8 cellular contexts compared by ENCODE assay signal in the genomic region with DNA sequence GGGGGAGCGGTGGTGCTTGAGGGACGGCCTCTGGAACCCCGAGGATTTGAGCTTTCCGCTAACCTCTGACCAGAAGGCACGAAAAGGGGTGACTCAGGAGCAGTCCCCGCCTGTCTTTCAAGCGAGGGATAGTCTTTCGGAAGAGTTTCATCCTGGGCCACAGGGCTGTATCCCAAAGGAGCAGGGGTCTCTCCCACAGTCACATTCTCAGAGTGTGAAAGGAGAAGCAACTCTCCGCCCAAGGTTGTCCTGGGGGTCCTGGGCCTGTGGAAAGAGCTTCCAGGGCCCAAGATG. TPM values are rescaled to one million over a fixed set of nuclear protein-coding genes. Genes with fewer than 3 reads are reported as not detected.
DNase-seq lines count a peak whose midpoint lies in the region; ATAC-seq, FAIRE-seq and TF ChIP-seq lines count a peak whose summit lies in the region.

No MANE protein-coding gene starts in this region.

- peak overlapping the region; percentile 58 to 95 (median 92) for H3K4me3 Mint-ChIP-seq in CD8-positive, alpha-beta memory T cell

- no peak for TF ChIP-seq EP300 in ovary (IDR thresholded peaks at IDR 0.05)

- H3K27me3 ChIP-seq in CD8-positive, alpha-beta memory T cell (ENCODE audit: insufficient read depth, low read length, poor library complexity, severe bottlenecking) = no peaks in the 10 kb centered on the region
- H3K27me3 ChIP-seq in Peyer's patch (no peaks in the 10 kb centered on the region), ovary (no peaks in the 10 kb centered on the region)

- ATAC-seq in GM21529 (IDR thresholded peaks at IDR 0.05; ENCODE audit: unreplicated experiment) = no peak

- H3K9me3 Mint-ChIP-seq in CD8-positive, alpha-beta memory T cell = no peaks in the 10 kb centered on the region

- WGBS in ovary, 3 donors = 55 to 59% (median 56%) methylated on average over 9 of the region's 9 CpGs

- no peak for DNase-seq in CD8-positive, alpha-beta memory T cell
- no peak for DNase-seq in Peyer's patch
- DNase-seq in epithelial cell of proximal tubule (ENCODE audit: low read depth) = no peak
- DNase-seq in ovary = no peak
- no peak for DNase-seq in SKM-1 treated with dmso at 0.1 percent for 144 hours (lab: John Stamatoyannopoulos, UW; ENCODE audit: unreplicated experiment)
- no peak for DNase-seq in HTR-8/SVneo (ENCODE audit: insufficient read length, low spot score)
- DNase-seq in NCI-H446 treated with DMSO at 0.1 percent for 48 hours (lab: John Stamatoyannopoulos, UW) = no peak

- no peak for FAIRE-seq in HTR-8/SVneo (lab: Jason Lieb, UNC)

- peaks cover 0 to 21% (median 7%) of the 10 kb centered on the region in 3 donors for H3K36me3 Mint-ChIP-seq in CD8-positive, alpha-beta memory T cell

- CTCF ChIA-PET in CD8-positive, alpha-beta memory T cell (lab: Charles Lee) = interaction anchor here (0.9 to 2.3 kb wide), 5 partner anchors 28 to 84 kb away, joined by 4 to 12 read pairs (median 4); partner anchors contain the start of genes ABHD14B and RPL29

- peaks cover 20 to 34% (median 28%) of the 10 kb centered on the region in 3 donors for H3K4me1 Mint-ChIP-seq in CD8-positive, alpha-beta memory T cell

- H3K4me1 ChIP-seq in CD8-positive, alpha-beta memory T cell (ENCODE audit: insufficient read depth, low read length) = peaks cover 26% of the 10 kb centered on the region
- peaks cover 0 to 34% (median 24%) of the 10 kb centered on the region in 4 donors for H3K4me1 ChIP-seq in Peyer's patch
- peaks cover 16% of the 10 kb centered on the region for H3K4me1 ChIP-seq in ovary (ENCODE audit: insufficient read depth)

- TF ChIP-seq POLR2A in Peyer's patch (IDR thresholded peaks at IDR 0.05) (no peak), ovary (IDR thresholded peaks at IDR 0.05) (no peak)

- H3K36me3 ChIP-seq in CD8-positive, alpha-beta memory T cell (ENCODE audit: insufficient read depth, low read length) = peaks cover 6% of the 10 kb centered on the region
- H3K36me3 ChIP-seq in Peyer's patch (peaks cover 0 to 6% (median 0%) of the 10 kb centered on the region in 3 donors), ovary (no peaks in the 10 kb centered on the region)

- peak overlapping the region; percentile 72 to 96 (median 82) for H3K27ac Mint-ChIP-seq in CD8-positive, alpha-beta memory T cell

- intact Hi-C loops in ovary (cut with DNase I) = loop anchor here in 2 of 4 donors (2.0 to 5.0 kb wide), 4 partner anchors 55 to 85 kb away; no protein-coding TSS in a partner anchor

- no peaks in the 10 kb centered on the region for H3K9me3 ChIP-seq in CD8-positive, alpha-beta memory T cell (ENCODE audit: low read length)
- H3K9me3 ChIP-seq in Peyer's patch (no peaks in the 10 kb centered on the region), ovary (no peaks in the 10 kb centered on the region)

- H3K27ac ChIP-seq in CD8-positive, alpha-beta memory T cell (ENCODE audit: low read depth, low read length) = no peak overlapping the region
- peak overlapping the region; percentile 38 to 91 (median 70) for H3K27ac ChIP-seq in Peyer's patch
- peak overlapping the region; percentile 1 to 63 for H3K27ac ChIP-seq in ovary

- no peak for TF ChIP-seq CTCF in Peyer's patch (IDR thresholded peaks at IDR 0.05)
- TF ChIP-seq CTCF in epithelial cell of proximal tubule (conservative IDR thresholded peaks at IDR 0.05; ENCODE audit: low read depth, low read length) = no peak
- TF ChIP-seq CTCF in ovary (IDR thresholded peaks at IDR 0.05) = no peak

- peak overlapping the region; percentile 64 for H3K4me3 ChIP-seq in CD8-positive, alpha-beta memory T cell (ENCODE audit: low read length)
- H3K4me3 ChIP-seq in Peyer's patch (peak overlapping the region; percentile 13 to 82 (median 66)), epithelial cell of proximal tubule (ENCODE audit: low read depth, low read length) (peak overlapping the region; percentile 50), ovary (peak overlapping the region; percentile 45)

- POLR2A ChIA-PET in CD8-positive, alpha-beta memory T cell (lab: Charles Lee) = interaction anchor here (0.5 to 1.5 kb wide), 3 partner anchors 62 to 568 kb away, joined by 3 to 6 read pairs (median 4); partner anchors contain the start of gene ACY1

- H3K27me3 Mint-ChIP-seq in CD8-positive, alpha-beta memory T cell = no peaks in the 10 kb centered on the region

RNA-seq across cellular contexts. Expression of gene DUSP7, which starts 1.4 kb away (rescaled TPM):
- total RNA-seq in CD8-positive, alpha-beta memory T cell = 10 to 100 TPM; 26.3 to 27.2 TPM
- polyA plus RNA-seq in CD8-positive, alpha-beta memory T cell = 7.2 TPM
- 1 to 10 TPM; 3.3 to 7.1 (median 6.0) TPM for total RNA-seq in Peyer's patch
- 23.7 and 25.9 TPM in 2 replicates for total RNA-seq in epithelial cell of proximal tubule
- 10 to 100 TPM in 5 of 7 donors, 1 to 10 TPM in 2; 5.1 to 18.0 (median 15.2) TPM for total RNA-seq in ovary
- polyA plus RNA-seq in ovary = 1 to 10 TPM; 6.5 to 8.6 TPM
